Comparison of ENCODE assay signal across 27 cellular contexts in the genomic region with DNA sequence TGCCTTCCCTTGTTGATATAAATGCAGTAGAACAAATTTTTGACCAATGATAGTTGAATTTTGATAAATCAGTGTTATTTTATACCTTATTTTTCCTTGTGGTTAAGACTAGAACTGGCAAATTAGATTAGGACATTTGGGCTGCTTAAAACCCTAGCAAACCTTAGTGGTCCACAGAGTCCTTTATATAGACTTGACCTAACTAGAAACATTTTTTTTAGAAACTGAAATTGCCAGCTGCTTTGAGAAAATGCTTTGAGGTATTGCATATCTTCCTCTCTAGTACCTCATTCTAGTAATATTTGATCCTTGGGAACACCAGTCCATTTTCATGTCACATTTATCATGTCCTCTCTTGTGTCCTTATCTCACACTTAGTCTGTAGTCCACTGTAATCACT.
"Had no signal": no experiment of that assay in that cellular context is flagged by ENCODE, and none has a peak within 500 bp of the region (broad histone marks: within the 10 kb centered on the region; RNA-seq: fewer than 3 reads in every experiment).

No MANE protein-coding gene starts in this region.

- H3K36me3 ChIP-seq: ascending aorta, cardiac muscle cell, SJCRH30, WERI-Rb-1 had no signal

- ATAC-seq: activated CD8-positive, alpha-beta T cell treated with anti-CD3 and anti-CD28 coated beads for 36 hours; activated T-cell treated with anti-CD3 and anti-CD28 coated beads, Interleukin-2, amount 50 U/mL, for 72 hours; Panc1 had no signal

- H3K4me1 ChIP-seq: ascending aorta, SJCRH30 had no signal

- H3K4me3 ChIP-seq: ascending aorta, cardiac muscle cell, SJCRH30, SK-N-MC had no signal

- DNase-seq: activated CD4-positive, alpha-beta T cell treated with anti-CD3 and anti-CD28 coated beads for 1 hour; activated CD4-positive, alpha-beta T cell treated with anti-CD3 and anti-CD28 coated beads for 48 hours; activated CD4-positive, CD25-positive, alpha-beta regulatory T cell; activated CD8-positive, alpha-beta T cell treated with anti-CD3 and anti-CD28 coated beads for 36 hours; activated gamma-delta T cell; activated naive CD4-positive, alpha-beta T cell treated with Interleukin-2 at 50 U/mL for 16 hours; activated naive CD8-positive, alpha-beta T cell treated with anti-CD3 and anti-CD28 coated beads, Interleukin-2, amount 10 ng/mL, durations not matched to agents 7 days and 5 days; activated T-cell treated with anti-CD3 and anti-CD28 coated beads, Interleukin-2, amount 50 U/mL, for 1 hour; activated T-cell treated with anti-CD3 and anti-CD28 coated beads, Interleukin-2, amount 50 U/mL, for 72 hours; amygdala; NCI-H1105; NCI-H1417 treated with DMSO at 0.1 percent for 48 hours; NCI-H187 treated with DMSO at 0.1 percent for 48 hours; NCI-H2081; NCI-H226; NCI-H446 treated with DMSO at 0.1 percent for 48 hours; NCI-H524; NCI-H69; NCI-H82; SHP77; SJCRH30; T1000; WERI-Rb-1 had no signal

- H3K9me3 ChIP-seq: ascending aorta, SJCRH30 had no signal

- H3K27ac ChIP-seq: ascending aorta, cardiac muscle cell, SJCRH30, SK-N-MC, WERI-Rb-1 had no signal

- H3K27me3 ChIP-seq: ascending aorta, cardiac muscle cell, SJCRH30 had no signal
